Comparison of ENCODE assay signal across 8 cellular contexts in genomic region chr6:28922841-28923317, GRCh38. TPM values are rescaled to one million over a fixed set of nuclear protein-coding genes. Genes with fewer than 3 reads are reported as not detected.
DNase-seq lines count a peak whose midpoint lies in the region; FAIRE-seq and TF ChIP-seq lines count a peak whose summit lies in the region.

No MANE protein-coding gene starts in this region.

- no peak overlapping the region for H2BK120ac ChIP-seq in H1 (replicated peaks; ENCODE audit: low read depth, low read length)

- peak overlapping the region; percentile 97 for H4K91ac ChIP-seq in H1 (replicated peaks; ENCODE audit: insufficient read length, low read length)

- peak overlapping the region; percentile 84; the same call in 1 of the 2 replicates for H2AK5ac ChIP-seq in H1 (ENCODE audit: low read depth, low read length)

- H3K56ac ChIP-seq in H1 (replicated peaks; ENCODE audit: insufficient read length, low read depth, low read length): peak overlapping the region; percentile 83

- DNase-seq in NCI-H2196 (lab: John Stamatoyannopoulos, UW; ENCODE audit: unreplicated experiment): peak; percentile 37
- no peak for DNase-seq in NCI-H2196 treated with DMSO at 0.1 percent for 48 hours (lab: John Stamatoyannopoulos, UW; ENCODE audit: unreplicated experiment)
- DNase-seq in HFF-Myc (ENCODE audit: extremely low read depth, low read depth): no peak
- peak; percentile 43 for DNase-seq in NCI-H1105 treated with DMSO at 0.1 percent for 48 hours (lab: John Stamatoyannopoulos, UW)
- peak; percentile 58 for DNase-seq in activated CD4-positive, CD25-positive, alpha-beta regulatory T cell treated with anti-CD3 and anti-CD28 coated beads, Interleukin-2, amount 50 U/mL, for 72 hours
- peak in 1 of 2 experiments; percentile 56 for DNase-seq in H1 (ENCODE audit: low read depth in 1 of 2, low spot score in 2 of 2)
- DNase-seq in mesothelial cell of epicardium (ENCODE audit: low spot score in 2 of 2, unreplicated experiment in 2 of 2): no peak

- TF ChIP-seq POLR2A in H1 (IDR thresholded peaks at IDR 0.05; ENCODE audit: control extremely low read depth in 1 of 2, low read depth in 2 of 2, low read length in 2 of 2): no peak

- peaks cover 16 to 43% of the 10 kb centered on the region in 2 experiments for H3K79me2 ChIP-seq in H1 (ENCODE audit: control insufficient read depth in 1 of 2, insufficient read depth in 2 of 2, low read length in 2 of 2)

- TF ChIP-seq EP300 in H1 (IDR thresholded peaks at IDR 0.05; ENCODE audit: borderline replicate concordance in 1 of 2, low read depth in 2 of 2, low read length in 2 of 2): no peak

- peaks cover 28% of the 10 kb centered on the region for H3K36me3 Mint-ChIP-seq in mesothelial cell of epicardium

- peaks cover 10 to 12% of the 10 kb centered on the region in 2 experiments for H4K20me1 ChIP-seq in H1 (replicated peaks in 1 of 2; ENCODE audit: control insufficient read depth in 1 of 2, insufficient read depth in 2 of 2, low read length in 2 of 2)

- FAIRE-seq in H1 (lab: Jason Lieb, UNC): no peak

- H3K4me3 ChIP-seq in HFF-Myc (replicated peaks; ENCODE audit: low read depth, low read length) (peak overlapping the region; percentile 95), H1 (ENCODE audit: extremely low read depth in 1 of 4, insufficient read depth in 2 of 4, low read depth in 3 of 4, low read length in 4 of 4) (peak overlapping the region; percentile 87 to 98 (median 94))

- H3K4me1 Mint-ChIP-seq in mesothelial cell of epicardium: peaks cover 26% of the 10 kb centered on the region

- no peak overlapping the region for H2AFZ ChIP-seq in H1 (ENCODE audit: low read length)

- no peaks in the 10 kb centered on the region for H3K9me3 ChIP-seq in H1 (ENCODE audit: insufficient read depth in 2 of 2, low read depth in 1 of 2, low read length in 1 of 2)

- H3K18ac ChIP-seq in H1 (ENCODE audit: extremely low read depth, low read length): peak overlapping the region; percentile 98

- H3K79me1 ChIP-seq in H1 (ENCODE audit: low read depth, low read length): peaks cover 17% of the 10 kb centered on the region

- H2BK5ac ChIP-seq in H1 (ENCODE audit: low read depth, low read length): peak overlapping the region; percentile 98

- H3K36me3 ChIP-seq in H1 (ENCODE audit: control insufficient read depth in 2 of 4, insufficient read depth in 4 of 4, low read length in 3 of 4): peaks cover 27 to 46% (median 30%) of the 10 kb centered on the region in 4 experiments

- H3K4me3 Mint-ChIP-seq in mesothelial cell of epicardium: peak overlapping the region; percentile 92

- peak overlapping the region; percentile 96 for H3K27ac Mint-ChIP-seq in mesothelial cell of epicardium

- H3K23me2 ChIP-seq in H1 (ENCODE audit: low read depth, low read length): peaks cover 6% of the 10 kb centered on the region

- TF ChIP-seq RAD21 in H1 (IDR thresholded peaks at IDR 0.05 in 1 of 2, conservative IDR thresholded peaks at IDR 0.05 in 1 of 2; ENCODE audit: low read depth in 2 of 2, low read length in 2 of 2): no peak

- H3K27me3 ChIP-seq in H1 (replicated peaks in 1 of 4; ENCODE audit: control insufficient read depth in 3 of 4, extremely low read depth in 1 of 4, insufficient read depth in 3 of 4, low read length in 3 of 4): no peaks in the 10 kb centered on the region

- H4K8ac ChIP-seq in H1 (ENCODE audit: extremely low read depth, insufficient read depth, low read length): peak overlapping the region; percentile 96; the same call in 1 of the 2 replicates

- H2BK15ac ChIP-seq in H1 (ENCODE audit: low read length): 0 out of 2 replicates have a peak overlapping the region, but pooled peaks have one; percentile 50

- TF ChIP-seq CTCF in HFF-Myc (IDR thresholded peaks at IDR 0.05; ENCODE audit: low read depth, low read length, missing control alignments) (no peak), H1 (IDR thresholded peaks at IDR 0.05; ENCODE audit: control extremely low read depth in 1 of 3, insufficient read depth in 1 of 3, low read depth in 1 of 3, low read length in 3 of 3) (no peak), mesothelial cell of epicardium (IDR thresholded peaks at IDR 0.05; ENCODE audit: unreplicated experiment) (no peak)

- POLR2A ChIA-PET in H1 (lab: Charles Lee; ENCODE audit: partially characterized antibody): interaction anchor here (0.7 to 7.8 kb wide), 27 partner anchors 9 to 96 kb away, joined by 3 to 90 read pairs (median 7); no protein-coding TSS in a partner anchor

- H3K4me1 ChIP-seq in H1 (replicated peaks in 1 of 4; ENCODE audit: control insufficient read depth in 3 of 4, insufficient read depth in 4 of 4, low read length in 3 of 4): peaks cover 0 to 12% (median 6%) of the 10 kb centered on the region in 4 experiments; a peak in 5 of 7 replicates

- 2% methylated on average over 33 of the region's 33 CpGs; no CpG with 5 or more reads in 1 of the 2 experiments for WGBS in H1 (ENCODE audit: extremely low coverage in 1 of 2, insufficient coverage in 1 of 2, insufficient read length in 1 of 2, insufficient replicate concordance in 2 of 2, low coverage in 1 of 2, low lambda C conversion rate in 2 of 2, missing lambda C conversion rate in 1 of 2), 2 experiments

- no peak overlapping the region for H2BK20ac ChIP-seq in H1 (ENCODE audit: low read length)

- peak overlapping the region; percentile 93 to 98 (median 94) for H3K9ac ChIP-seq in H1 (replicated peaks in 1 of 4; ENCODE audit: extremely low read depth in 1 of 4, low read depth in 3 of 4, low read length in 3 of 4)

- no peak overlapping the region for H3K14ac ChIP-seq in H1 (ENCODE audit: insufficient read length)

- H3K4me2 ChIP-seq in H1 (ENCODE audit: insufficient read depth in 1 of 2, low read depth in 2 of 2, low read length in 2 of 2): peak overlapping the region; percentile 94 to 97

- peak overlapping the region; percentile 91 for H2BK12ac ChIP-seq in H1 (ENCODE audit: low read depth, low read length)

- no peaks in the 10 kb centered on the region for H3K27me3 Mint-ChIP-seq in mesothelial cell of epicardium (ENCODE audit: low read depth)

- peak overlapping the region; percentile 84 for H3K27ac ChIP-seq in H1 (ENCODE audit: low read depth, low read length)
- peak overlapping the region; percentile 73 for H3K27ac ChIP-seq in temporal lobe (ENCODE audit: low read depth, low read length)

- CTCF ChIA-PET in H1 (lab: Charles Lee; ENCODE audit: partially characterized antibody): interaction anchor here (0.6 to 2.7 kb wide), 12 partner anchors 9 to 204 kb away, joined by 3 to 12 read pairs (median 4); no protein-coding TSS in a partner anchor

- H3K9me3 Mint-ChIP-seq in mesothelial cell of epicardium: no peaks in the 10 kb centered on the region

- no peak overlapping the region for H3K4ac ChIP-seq in H1 (replicated peaks; ENCODE audit: insufficient read length, low read depth, low read length)

- H3K23ac ChIP-seq in H1 (ENCODE audit: insufficient read length): no peak overlapping the region

- H4K5ac ChIP-seq in H1 (ENCODE audit: insufficient read length, low read depth, low read length): peak overlapping the region; percentile 51

TF ChIP-seq in H1, 55 proteins besides CTCF, POLR2A, EP300 and RAD21 (continues in another document):
- TF ChIP-seq SIN3A (conservative IDR thresholded peaks at IDR 0.05 in 1 of 2, IDR thresholded peaks at IDR 0.05 in 1 of 2; ENCODE audit: low read depth in 1 of 2, low read length in 2 of 2) (peak in 1 of 2 experiments; percentile 54; a peak in 2 of 4 replicates), BCL11A (IDR thresholded peaks at IDR 0.05; ENCODE audit: low read depth in 2 of 2, low read length in 2 of 2) (no peak), E2F6 (IDR thresholded peaks at IDR 0.05) (no peak), JUN (IDR thresholded peaks at IDR 0.05; ENCODE audit: low read depth, low read length) (no peak), ATF3 (IDR thresholded peaks at IDR 0.05; ENCODE audit: insufficient read depth, low read depth, low read length) (no peak), YY1 (IDR thresholded peaks at IDR 0.05; ENCODE audit: low read depth, low read length) (peak; percentile 67; the same call in 1 of the 2 replicates), POLR2AphosphoS5 (IDR thresholded peaks at IDR 0.05; ENCODE audit: low read depth, low read length) (peak; percentile 45; the same call in 1 of the 2 replicates), NANOG (IDR thresholded peaks at IDR 0.05; ENCODE audit: insufficient read depth, low read depth, low read length, poor library complexity, severe bottlenecking) (no peak), HDAC6 (IDR thresholded peaks at IDR 0.05; ENCODE audit: low read depth, low read length) (no peak), CHD2 (IDR thresholded peaks at IDR 0.05; ENCODE audit: low read length) (no peak), GTF2F1 (IDR thresholded peaks at IDR 0.05; ENCODE audit: borderline replicate concordance, low read depth, low read length) (no peak), SAP30 (IDR thresholded peaks at IDR 0.05; ENCODE audit: insufficient read depth, insufficient replicate concordance, low read length) (peak; percentile 48), SRF (IDR thresholded peaks at IDR 0.05; ENCODE audit: low read depth, low read length) (no peak), CREB1 (IDR thresholded peaks at IDR 0.05) (no peak)

RNA-seq across cellular contexts. Expression of gene TRIM27, which starts 0.9 kb away (rescaled TPM):
- 76.4 and 78.9 TPM in 2 replicates for total RNA-seq in H1 (2021; fragmentation: NEBNext Ultra II Directional; extraction: Animal tissue kit (Norgen Biotek cat#: 25700))
- 61.2 and 85.9 TPM in 2 replicates for polyA plus RNA-seq in H1 (2011; rRNA removed)
- 67.9 TPM for polyA plus RNA-seq in H1 (2011; cell fraction: cytosol; rRNA removed)
- 84.9 TPM for polyA plus RNA-seq in H1 (2011; cell fraction: nucleus; rRNA removed)
- polyA plus RNA-seq in H1 (2012, experiment 1 of 2): 59.9 to 67.2 TPM (median 65.2 TPM) in 4 replicates
- polyA plus RNA-seq in H1 (2012, experiment 2 of 2): 79.0 TPM
- 44.6 TPM for polyA plus RNA-seq in H1 (2013, experiment 1 of 2)
- polyA plus RNA-seq in H1 (2013, experiment 2 of 2): 42.9 TPM
- 105 and 114 TPM in 2 replicates for polyA minus RNA-seq in H1 (2011; rRNA and poly(A)+ RNA removed)
- polyA minus RNA-seq in H1 (2011; cell fraction: cytosol; rRNA and poly(A)+ RNA removed): 70.7 TPM
- 92.8 TPM for polyA minus RNA-seq in H1 (2011; cell fraction: nucleus; rRNA and poly(A)+ RNA removed)
- total RNA-seq in mesothelial cell of epicardium (75.7 to 77.0 TPM (median 76.1 TPM) in 3 replicates), temporal lobe (53.4 TPM)

Comparison
In these comparisons a context has a peak if more than half of its experiments do, and no peak if none do; other contexts are left out.
1. DNase-seq: peak in NCI-H2196 (single experiment), NCI-H1105 treated with DMSO at 0.1 percent for 48 hours (single experiment) and activated CD4-positive, CD25-positive, alpha-beta regulatory T cell treated with anti-CD3 and anti-CD28 coated beads, Interleukin-2, amount 50 U/mL, for 72 hours (single experiment); none in NCI-H2196 treated with DMSO at 0.1 percent for 48 hours (single experiment), HFF-Myc (single experiment) and mesothelial cell of epicardium (0 of 2).